Comparison of ENCODE assay signal across 31 cellular contexts in genomic region chr5:130231786-130232185, GRCh38.
"Had no signal": no experiment of that assay in that cellular context is flagged by ENCODE, and none has a peak within 500 bp of the region (broad histone marks: within the 10 kb centered on the region; RNA-seq: fewer than 3 reads in every experiment).

No MANE protein-coding gene starts in this region.

- ATAC-seq: activated CD8-positive, alpha-beta T cell treated with anti-CD3 and anti-CD28 coated beads, Interleukin-2, amount 10 ng/mL, durations not matched to agents 7 days and 5 days; T-helper 17 cell; WTC11 had no signal

- DNase-seq: activated CD4-positive, alpha-beta T cell treated with anti-CD3 and anti-CD28 coated beads for 48 hours; activated CD4-positive, alpha-beta T cell treated with anti-CD3 and anti-CD28 coated beads, Interleukin-2, amount 50 U/mL, for 4 hours; activated CD4-positive, CD25-positive, alpha-beta regulatory T cell treated with anti-CD3 and anti-CD28 coated beads, Interleukin-2, amount 50 U/mL, for 72 hours; activated CD8-positive, alpha-beta memory T cell treated with anti-CD3 and anti-CD28 coated beads, Interleukin-2, amount 50 U/mL, for 48 hours; activated CD8-positive, alpha-beta T cell treated with anti-CD3 and anti-CD28 coated beads, Interleukin-2, amount 10 ng/mL, durations not matched to agents 7 days and 5 days; activated naive CD4-positive, alpha-beta T cell treated with anti-CD3 and anti-CD28 coated beads, Interleukin-2, amount 50 U/mL, for 16 hours; activated naive CD8-positive, alpha-beta T cell treated with anti-CD3 and anti-CD28 coated beads, Interleukin-2, amount 10 ng/mL, durations not matched to agents 7 days and 5 days; activated T-cell treated with anti-CD3 and anti-CD28 coated beads, Interleukin-2, amount 50 U/mL, for 1 hour; adrenal gland; aorta; central memory CD4-positive, alpha-beta T cell; KG1; MG63; MV-4-11; NCI-H1092 treated with DMSO at 0.1 percent for 48 hours; NCI-H1417 treated with DMSO at 0.1 percent for 48 hours; NCI-H1694; NCI-H2029; NCI-H2107; NCI-H2171 treated with DMSO at 0.1 percent for 48 hours; NCI-H226; NCI-H526; NCI-H774; NK-92 treated with Interleukin-12 subunit alpha and Interleukin-12 subunit beta, amount 100 ng/mL, for 24 hours; OCI-M1; Peyer's patch; SHP77; T-helper 17 cell; T-helper 9 cell had no signal

- H3K4me3 ChIP-seq: adrenal gland, MG63, Peyer's patch, SJSA1 had no signal
